ENCODE assay signal across 1 cellular context in genomic region chr2:11465485-11466306, GRCh38.
A peak's percentile ranks its signal among the peaks of the same experiment; 100 is the strongest.
TF ChIP-seq lines count a peak whose summit lies in the region.

TSS of gene E2F6 (minus strand) at chr2:11466161. CDS start at chr2:11465879, 282 bp downstream.

TF ChIP-seq in HepG2, 621 proteins besides CTCF, POLR2A, EP300 and RAD21 (continued from another document and continues in another):
- peak; percentile 54; the same call in 1 of the 2 replicates for TF ChIP-seq ZNF34 (CRISPR knock-in tag; IDR thresholded peaks at IDR 0.05; ENCODE audit: borderline replicate concordance)
- TF ChIP-seq CERS6 (CRISPR knock-in tag; IDR thresholded peaks at IDR 0.05), result peak; percentile 94; the same call in 1 of the 2 replicates
- peak; percentile 93 for TF ChIP-seq ZNF792 (CRISPR knock-in tag; IDR thresholded peaks at IDR 0.05)
- peak; percentile 99 for TF ChIP-seq ZNF747 (CRISPR knock-in tag; IDR thresholded peaks at IDR 0.05; ENCODE audit: borderline replicate concordance)
- peak; percentile 83 for TF ChIP-seq HMG20B (CRISPR knock-in tag; conservative IDR thresholded peaks at IDR 0.05)
- TF ChIP-seq FOXK1 (CRISPR knock-in tag; IDR thresholded peaks at IDR 0.05; ENCODE audit: borderline replicate concordance, low read depth), result peak; percentile 85
- no peak for TF ChIP-seq ATF7 (IDR thresholded peaks at IDR 0.05)
- TF ChIP-seq ATF7 (CRISPR knock-in tag; IDR thresholded peaks at IDR 0.05), result peak; percentile 86
- peak; percentile 13; the same call in 1 of the 2 replicates for TF ChIP-seq ADNP (CRISPR knock-in tag; IDR thresholded peaks at IDR 0.05)
- no peak for TF ChIP-seq SSRP1 (CRISPR knock-in tag; IDR thresholded peaks at IDR 0.05)
- no peak for TF ChIP-seq FOXP1 (IDR thresholded peaks at IDR 0.05)
- TF ChIP-seq FOXP1 (CRISPR knock-in tag; IDR thresholded peaks at IDR 0.05), result peak; percentile 14
- peak; percentile 98 for TF ChIP-seq ZNF615 (CRISPR knock-in tag; IDR thresholded peaks at IDR 0.05; ENCODE audit: borderline replicate concordance)
- peak; percentile 68; the same call in 1 of the 2 replicates for TF ChIP-seq STAT5B (CRISPR knock-in tag; IDR thresholded peaks at IDR 0.05)
- TF ChIP-seq RELA (CRISPR knock-in tag; IDR thresholded peaks at IDR 0.05), result no peak
- peak; percentile 99 for TF ChIP-seq ZNF674 (CRISPR knock-in tag; IDR thresholded peaks at IDR 0.05; ENCODE audit: low read depth)
- peak; percentile 89 for TF ChIP-seq FOSL2 (CRISPR knock-in tag; IDR thresholded peaks at IDR 0.05)
- TF ChIP-seq ZSCAN9 (CRISPR knock-in tag; IDR thresholded peaks at IDR 0.05; ENCODE audit: borderline replicate concordance), result peak; percentile 87
- peak; percentile 100 for TF ChIP-seq KDM5B (CRISPR knock-in tag; IDR thresholded peaks at IDR 0.05; ENCODE audit: borderline replicate concordance)
- peak; percentile 100 for TF ChIP-seq FOXC1 (CRISPR knock-in tag; IDR thresholded peaks at IDR 0.05; ENCODE audit: borderline replicate concordance)
- peak; percentile 76; the same call in 1 of the 2 replicates for TF ChIP-seq ZNF432 (CRISPR knock-in tag; IDR thresholded peaks at IDR 0.05; ENCODE audit: borderline replicate concordance)
- peak; percentile 34; the same call in 1 of the 2 replicates for TF ChIP-seq HBP1 (CRISPR knock-in tag; IDR thresholded peaks at IDR 0.05; ENCODE audit: low read depth)
- TF ChIP-seq SMYD3 (CRISPR knock-in tag; IDR thresholded peaks at IDR 0.05), result peak; percentile 94
- no peak; the same call in 1 of the 2 replicates for TF ChIP-seq ZNF326 (CRISPR knock-in tag; IDR thresholded peaks at IDR 0.05; ENCODE audit: borderline replicate concordance)
- peak; percentile 94 for TF ChIP-seq IKZF5 (CRISPR knock-in tag; IDR thresholded peaks at IDR 0.05)
- no peak for TF ChIP-seq SCMH1 (CRISPR knock-in tag; IDR thresholded peaks at IDR 0.05; ENCODE audit: borderline replicate concordance)
- TF ChIP-seq MXD3 (CRISPR knock-in tag; IDR thresholded peaks at IDR 0.05), result peak; percentile 100
- peak; percentile 78 for TF ChIP-seq SKIL (CRISPR knock-in tag; IDR thresholded peaks at IDR 0.05; ENCODE audit: borderline replicate concordance)
- peak; percentile 97 for TF ChIP-seq MAX (IDR thresholded peaks at IDR 0.05)
- TF ChIP-seq ZFP36L2 (CRISPR knock-in tag; IDR thresholded peaks at IDR 0.05), result no peak
- TF ChIP-seq SMAD1 (CRISPR knock-in tag; IDR thresholded peaks at IDR 0.05; ENCODE audit: borderline replicate concordance, low read depth), result peak; percentile 86
- peak; percentile 84 for TF ChIP-seq GATAD2A (CRISPR knock-in tag; IDR thresholded peaks at IDR 0.05)
- TF ChIP-seq ELF1 (CRISPR knock-in tag; IDR thresholded peaks at IDR 0.05), result peak; percentile 84
- 0 out of 2 replicates have a peak, but pooled peaks have one; percentile 37 for TF ChIP-seq TBP (CRISPR knock-in tag; IDR thresholded peaks at IDR 0.05)
- TF ChIP-seq ZNF232 (CRISPR knock-in tag; IDR thresholded peaks at IDR 0.05; ENCODE audit: borderline replicate concordance), result peak; percentile 96
- peak; percentile 43; the same call in 1 of the 2 replicates for TF ChIP-seq SOX5 (CRISPR knock-in tag; IDR thresholded peaks at IDR 0.05; ENCODE audit: borderline replicate concordance)
- peak; percentile 80; the same call in 1 of the 2 replicates for TF ChIP-seq ELK4 (CRISPR knock-in tag; IDR thresholded peaks at IDR 0.05; ENCODE audit: borderline replicate concordance)
- peak; percentile 61; the same call in 1 of the 2 replicates for TF ChIP-seq ZHX2 (IDR thresholded peaks at IDR 0.05; ENCODE audit: low read depth)
- TF ChIP-seq ZHX2 (CRISPR knock-in tag; IDR thresholded peaks at IDR 0.05; ENCODE audit: borderline replicate concordance), result peak; percentile 99
- TF ChIP-seq IRF2 (CRISPR knock-in tag; IDR thresholded peaks at IDR 0.05), result peak; percentile 61
- peak; percentile 100 for TF ChIP-seq ARID2 (CRISPR knock-in tag; IDR thresholded peaks at IDR 0.05; ENCODE audit: borderline replicate concordance)
- TF ChIP-seq ZNF616 (CRISPR knock-in tag; IDR thresholded peaks at IDR 0.05; ENCODE audit: low read depth), result peak; percentile 98
- TF ChIP-seq ZNF230 (CRISPR knock-in tag; IDR thresholded peaks at IDR 0.05), result peak; percentile 100
- no peak for TF ChIP-seq ZNF513 (CRISPR knock-in tag; conservative IDR thresholded peaks at IDR 0.05)
- TF ChIP-seq MBD4 (IDR thresholded peaks at IDR 0.05; ENCODE audit: borderline replicate concordance, low read length), result no peak
- TF ChIP-seq SAFB2 (CRISPR knock-in tag; IDR thresholded peaks at IDR 0.05; ENCODE audit: borderline replicate concordance, low read depth), result peak; percentile 99
- peak; percentile 67; the same call in 1 of the 2 replicates for TF ChIP-seq ZNF549 (CRISPR knock-in tag; IDR thresholded peaks at IDR 0.05)
- no peak for TF ChIP-seq GPBP1L1 (CRISPR knock-in tag; IDR thresholded peaks at IDR 0.05)
- TF ChIP-seq ZBTB42 (CRISPR knock-in tag; IDR thresholded peaks at IDR 0.05), result peak; percentile 99
- TF ChIP-seq PRMT3 (CRISPR knock-in tag; IDR thresholded peaks at IDR 0.05; ENCODE audit: borderline replicate concordance, low read depth), result peak; percentile 98
- peak; percentile 38 for TF ChIP-seq SIX1 (CRISPR knock-in tag; IDR thresholded peaks at IDR 0.05; ENCODE audit: borderline replicate concordance)
- TF ChIP-seq ZNF572 (CRISPR knock-in tag; IDR thresholded peaks at IDR 0.05), result 0 out of 2 replicates have a peak, but pooled peaks have one; percentile 12
- TF ChIP-seq ZNF546 (CRISPR knock-in tag; conservative IDR thresholded peaks at IDR 0.05), result peak; percentile 99
- TF ChIP-seq ZNF260 (CRISPR knock-in tag; IDR thresholded peaks at IDR 0.05; ENCODE audit: borderline replicate concordance, low read depth), result peak; percentile 95
